11 cellular contexts compared by ENCODE assay signal in the genomic region with DNA sequence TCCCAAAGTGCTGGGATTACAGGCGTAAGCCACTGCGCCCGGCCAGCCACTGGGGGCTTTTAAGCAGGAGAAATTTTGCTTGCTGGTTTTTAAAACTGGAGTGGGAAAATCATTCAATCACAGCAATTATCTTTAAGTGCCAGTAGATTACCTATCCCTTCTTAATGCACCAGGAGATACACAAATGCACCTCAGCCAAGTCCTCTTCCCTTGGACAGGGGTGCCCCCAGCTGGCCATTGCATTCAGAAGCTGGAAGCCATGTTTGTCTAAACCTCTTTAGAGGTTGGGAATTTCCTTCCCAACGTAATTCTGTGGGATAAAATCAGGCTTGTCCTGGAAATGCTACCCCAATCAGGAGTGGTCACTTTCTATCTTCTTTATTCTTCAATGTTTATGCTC. TPM values are rescaled to one million over a fixed set of nuclear protein-coding genes. Genes with fewer than 3 reads are reported as not detected.
DNase-seq lines count a peak whose midpoint lies in the region; ATAC-seq and TF ChIP-seq lines count a peak whose summit lies in the region.
"Had no signal": no experiment of that assay in that cellular context is flagged by ENCODE, and none has a peak within 500 bp of the region (broad histone marks: within the 10 kb centered on the region; RNA-seq: fewer than 3 reads in every experiment).

No MANE protein-coding gene starts in this region.

- H3K4me2 ChIP-seq in SK-N-SH, result no peak overlapping the region

- H2AFZ ChIP-seq in SK-N-SH (ENCODE audit: low read depth), result no peak overlapping the region

- no peaks in the 10 kb centered on the region for H3K27me3 Mint-ChIP-seq in stimulated activated naive B cell treated with anti-CD40 and anti-IgM and Interleukin-4, amounts not matched to agents 10 μg/mL and 1 μg/mL and 100 μg/mL, for 72 hours
- H3K27me3 Mint-ChIP-seq: activated B cell treated with CpG ODN at 0.5 μM for 24 hours had no signal

- peaks cover 0 to 6% of the 10 kb centered on the region in 2 donors for H3K4me1 Mint-ChIP-seq in stimulated activated naive B cell treated with anti-CD40 and anti-IgM and Interleukin-4, amounts not matched to agents 10 μg/mL and 1 μg/mL and 100 μg/mL, for 72 hours
- H3K4me1 Mint-ChIP-seq: activated B cell treated with CpG ODN at 0.5 μM for 24 hours had no signal

- CTCF ChIA-PET in SK-N-SH (lab: Yijun Ruan, JAX), result interaction anchor here (1.0 to 1.9 kb wide), 5 partner anchors 15 to 255 kb away, joined by 3 to 6 read pairs (median 4); no protein-coding TSS in a partner anchor

- H3K9me2 ChIP-seq in SK-N-SH, result no peaks in the 10 kb centered on the region

- H3K9ac ChIP-seq in SK-N-SH, result no peak overlapping the region

- no peaks in the 10 kb centered on the region for H3K27me3 ChIP-seq in SK-N-SH (ENCODE audit: insufficient read depth)
- H3K27me3 ChIP-seq: neutrophil had no signal

- ATAC-seq in stimulated activated naive B cell treated with anti-CD40 and anti-IgM and Interleukin-4, amounts not matched to agents 10 μg/mL and 1 μg/mL and 100 μg/mL, for 72 hours (replicated peaks), result peak; percentile 57 to 74
- ATAC-seq in GM21423 (IDR thresholded peaks at IDR 0.05; ENCODE audit: unreplicated experiment) (no peak), GM21576 (IDR thresholded peaks at IDR 0.05; ENCODE audit: unreplicated experiment) (no peak)
- ATAC-seq: CD8-positive, alpha-beta T cell had no signal

- no peaks in the 10 kb centered on the region for H3K79me2 ChIP-seq in SK-N-SH (ENCODE audit: insufficient read depth)

- POLR2A ChIA-PET in SK-N-SH (lab: Yijun Ruan, JAX), result no interaction called here

- peaks cover 12% of the 10 kb centered on the region for H3F3A ChIP-seq in SK-N-SH (replicated peaks; ENCODE audit: insufficient read depth)

- no peak overlapping the region for H3K27ac ChIP-seq in SK-N-SH (ENCODE audit: low read depth in 2 of 2, low read length in 1 of 2)

- TF ChIP-seq CTCF in SK-N-SH (IDR thresholded peaks at IDR 0.05), result peak; percentile 47
- TF ChIP-seq CTCF in fibroblast of the aortic adventitia (IDR thresholded peaks at IDR 0.05; ENCODE audit: insufficient read depth, low read length), result peak; percentile 33

- TF ChIP-seq EP300 in SK-N-SH (IDR thresholded peaks at IDR 0.05; ENCODE audit: borderline replicate concordance in 1 of 2, low read depth in 1 of 2, low read length in 1 of 2), result no peak

- DNase-seq in NCI-H345 (lab: John Stamatoyannopoulos, UW) (peak; percentile 1), NCI-H345 treated with DMSO at 0.1 percent for 48 hours (lab: John Stamatoyannopoulos, UW; ENCODE audit: unreplicated experiment) (no peak), HPDE6-E6E7 (ENCODE audit: extremely low spot score) (peak; percentile 52), SK-N-SH (peak; percentile 39), fibroblast of the aortic adventitia (ENCODE audit: low read depth) (peak; percentile 28)
- DNase-seq in stimulated activated naive B cell treated with anti-CD40 and anti-IgM and Interleukin-4, amounts not matched to agents 10 μg/mL and 1 μg/mL and 100 μg/mL, for 72 hours, result peak; percentile 32
- DNase-seq: activated B cell treated with CpG ODN at 0.5 μM for 24 hours had no signal

- no peak overlapping the region for H3K4me3 Mint-ChIP-seq in stimulated activated naive B cell treated with anti-CD40 and anti-IgM and Interleukin-4, amounts not matched to agents 10 μg/mL and 1 μg/mL and 100 μg/mL, for 72 hours
- H3K4me3 Mint-ChIP-seq: activated B cell treated with CpG ODN at 0.5 μM for 24 hours; CD8-positive, alpha-beta T cell had no signal

- no peaks in the 10 kb centered on the region for H3K9me3 Mint-ChIP-seq in stimulated activated naive B cell treated with anti-CD40 and anti-IgM and Interleukin-4, amounts not matched to agents 10 μg/mL and 1 μg/mL and 100 μg/mL, for 72 hours
- H3K9me3 Mint-ChIP-seq: activated B cell treated with CpG ODN at 0.5 μM for 24 hours; CD8-positive, alpha-beta T cell had no signal

- no peaks in the 10 kb centered on the region for H3K9me3 ChIP-seq in SK-N-SH
- H3K9me3 ChIP-seq: neutrophil had no signal

- peaks cover 13 to 14% of the 10 kb centered on the region in 2 donors for H3K36me3 Mint-ChIP-seq in stimulated activated naive B cell treated with anti-CD40 and anti-IgM and Interleukin-4, amounts not matched to agents 10 μg/mL and 1 μg/mL and 100 μg/mL, for 72 hours

- H3K4me3 ChIP-seq in SK-N-SH (ENCODE audit: low read depth in 2 of 2, low read length in 1 of 2), result no peak overlapping the region
- no peak overlapping the region for H3K4me3 ChIP-seq in fibroblast of the aortic adventitia (ENCODE audit: low read depth, low read length)

- H3K36me3 ChIP-seq in SK-N-SH (replicated peaks in 1 of 2; ENCODE audit: control insufficient read depth in 1 of 2, insufficient read depth in 2 of 2, low read length in 1 of 2), result peaks cover 6 to 9% of the 10 kb centered on the region in 2 experiments
- H3K36me3 ChIP-seq: neutrophil had no signal

- WGBS in SK-N-SH (ENCODE audit: low lambda C conversion rate), result 72% methylated on average over 1 of the region's 4 CpGs

- H3K27ac Mint-ChIP-seq in stimulated activated naive B cell treated with anti-CD40 and anti-IgM and Interleukin-4, amounts not matched to agents 10 μg/mL and 1 μg/mL and 100 μg/mL, for 72 hours, result no peak overlapping the region
- H3K27ac Mint-ChIP-seq: activated B cell treated with CpG ODN at 0.5 μM for 24 hours; CD8-positive, alpha-beta T cell had no signal

- no peaks in the 10 kb centered on the region for H4K20me1 ChIP-seq in SK-N-SH (ENCODE audit: insufficient read depth)

- peak; percentile 74 for TF ChIP-seq RAD21 in SK-N-SH (IDR thresholded peaks at IDR 0.05; ENCODE audit: low read length)

- peaks cover 7 to 13% of the 10 kb centered on the region in 2 experiments; a peak in 3 of 4 replicates for H3K4me1 ChIP-seq in SK-N-SH (ENCODE audit: control insufficient read depth in 1 of 2, insufficient read depth in 2 of 2, low read depth in 1 of 2, low read length in 1 of 2)

TF ChIP-seq in SK-N-SH, 30 proteins besides CTCF, POLR2A, EP300 and RAD21:
- TF ChIP-seq YY1 (IDR thresholded peaks at IDR 0.05; ENCODE audit: low read depth), result peak; percentile 65; the same call in 1 of the 2 replicates
- no peak for TF ChIP-seq RXRA (IDR thresholded peaks at IDR 0.05; ENCODE audit: borderline replicate concordance, low read depth)
- TF ChIP-seq SMC3 (IDR thresholded peaks at IDR 0.05; ENCODE audit: low read depth, low read length), result peak; percentile 31; the same call in 1 of the 2 replicates

RNA-seq across cellular contexts. Expression of a gene that starts 26.6 kb away (rescaled TPM):
- polyA plus RNA-seq in SK-N-SH (2012; rRNA removed), result 11.0 and 11.2 TPM in 2 replicates
- polyA plus RNA-seq in SK-N-SH (2012; cell fraction: cytosol; rRNA removed), result 12.8 and 24.8 TPM in 2 replicates
- 5.8 and 21.0 TPM in 2 replicates for polyA plus RNA-seq in SK-N-SH (2012; cell fraction: nucleus; rRNA removed)
- total RNA-seq in fibroblast of the aortic adventitia (ENCODE audit: low replicate concordance), result 8.2 and 27.0 TPM in 2 replicates

RNA-seq across cellular contexts. Expression of a gene that starts 27.6 kb away (rescaled TPM):
- 35.1 and 35.3 TPM in 2 replicates for polyA plus RNA-seq in SK-N-SH (2012; rRNA removed)
- polyA plus RNA-seq in SK-N-SH (2012; cell fraction: cytosol; rRNA removed), result 44.8 and 68.1 TPM in 2 replicates
- polyA plus RNA-seq in SK-N-SH (2012; cell fraction: nucleus; rRNA removed), result 14.1 and 17.1 TPM in 2 replicates
- total RNA-seq in fibroblast of the aortic adventitia (ENCODE audit: low replicate concordance), result 16.7 and 25.1 TPM in 2 replicates

RNA-seq across cellular contexts. Expression of a gene that starts 31.4 kb away (rescaled TPM):
- polyA plus RNA-seq in SK-N-SH (2012; rRNA removed), result not detected in 2 replicates
- polyA plus RNA-seq in SK-N-SH (2012; cell fraction: cytosol; rRNA removed), result 0.05 and 0.08 TPM in 2 replicates
- polyA plus RNA-seq in SK-N-SH (2012; cell fraction: nucleus; rRNA removed), result not detected in 2 replicates
- 2.5 and 15.2 TPM in 2 replicates for total RNA-seq in fibroblast of the aortic adventitia (ENCODE audit: low replicate concordance)
- total RNA-seq: activated B cell treated with CpG ODN at 0.5 μM for 24 hours; CD8-positive, alpha-beta T cell had no signal

RNA-seq across cellular contexts. Expression of a gene that starts 59.5 kb away (rescaled TPM):
- 2.2 and 3.5 TPM in 2 replicates for polyA plus RNA-seq in SK-N-SH (2012; rRNA removed)
- 3.7 and 3.8 TPM in 2 replicates for polyA plus RNA-seq in SK-N-SH (2012; cell fraction: cytosol; rRNA removed)
- polyA plus RNA-seq in SK-N-SH (2012; cell fraction: nucleus; rRNA removed), result 0.95 and 2.5 TPM in 2 replicates
- total RNA-seq in fibroblast of the aortic adventitia (ENCODE audit: low replicate concordance), result 4.8 and 8.0 TPM in 2 replicates

Comparison
In these comparisons a context has a peak if more than half of its experiments do, and no peak if none do; other contexts are left out.
1. ATAC-seq: peak in stimulated activated naive B cell treated with anti-CD40 and anti-IgM and Interleukin-4, amounts not matched to agents 10 μg/mL and 1 μg/mL and 100 μg/mL, for 72 hours (2 of 2); none in GM21423 (single experiment) and GM21576 (single experiment).